ENCODE assay signal across 23 cellular contexts in genomic region chr11:91303754-91304153, GRCh38.
"Had no signal": no experiment of that assay in that cellular context is flagged by ENCODE, and none has a peak within 500 bp of the region (broad histone marks: within the 10 kb centered on the region; RNA-seq: fewer than 3 reads in every experiment).

No MANE protein-coding gene starts in this region.

- ATAC-seq: HepG2, K562, Panc1, T-cell had no signal

- H3K36me3 Mint-ChIP-seq: IgD-negative memory B cell, T-cell had no signal

- H3K4me3 Mint-ChIP-seq: IgD-negative memory B cell, T-cell had no signal

- H3K9me3 ChIP-seq: SK-N-SH had no signal

- H3K9ac ChIP-seq: KMS-11, SK-N-SH had no signal

- H3K27ac Mint-ChIP-seq: IgD-negative memory B cell, T-cell had no signal

- FAIRE-seq: HepG2, K562 had no signal

- H3K4me1 Mint-ChIP-seq: IgD-negative memory B cell, T-cell had no signal

- H3K27me3 Mint-ChIP-seq: IgD-negative memory B cell, T-cell had no signal

- H3K4me3 ChIP-seq: K562 had no signal

- H3K4me2 ChIP-seq: KMS-11, SK-N-SH had no signal

- H3K27ac ChIP-seq: KMS-11, RWPE1 had no signal

- DNase-seq: Kasumi-1, MM.1S, MV-4-11, NCI-H1048, NCI-H1105, NCI-H146, NCI-H1694 treated with DMSO at 0.1 percent for 48 hours, NCI-H1930, NCI-H2081, NCI-H2107, NCI-H2227 treated with DMSO at 0.1 percent for 48 hours, NCI-H446, NCI-H69, NCI-H774, SK-N-SH, SW 1271, T-cell had no signal
